In genomic region chr3:107884719-107885460, GRCh38 we compare ENCODE assay signal across 10 cellular contexts.
DNase-seq lines count a peak whose midpoint lies in the region; ATAC-seq and TF ChIP-seq lines count a peak whose summit lies in the region.
"Had no signal": no experiment of that assay in that cellular context is flagged by ENCODE, and none has a peak within 500 bp of the region (broad histone marks: within the 10 kb centered on the region; RNA-seq: fewer than 3 reads in every experiment).

No MANE protein-coding gene starts in this region.

- peak in 1 of 2 donors; percentile 47 for DNase-seq in heart right ventricle
- DNase-seq in Right ventricle myocardium inferior (ENCODE audit: missing footprints): no peak
- peak; percentile 27 for DNase-seq in SK-MEL-5 (ENCODE audit: low read depth, low spot score)
- DNase-seq in fibroblast of villous mesenchyme (ENCODE audit: low read depth): peak; percentile 49
- DNase-seq in OCI-M2 (lab: John Stamatoyannopoulos, UW; ENCODE audit: unreplicated experiment): no peak
- no peak for DNase-seq in SK-N-DZ (ENCODE audit: low spot score)
- no peak for DNase-seq in activated CD4-positive, alpha-beta T cell treated with anti-CD3 and anti-CD28 coated beads for 4 hours
- DNase-seq: stimulated activated naive CD4-positive, alpha-beta T cell treated with Interleukin-2 at 50 U/mL for 16 hours had no signal

- H3K4me3 ChIP-seq in heart right ventricle (no peak overlapping the region), fibroblast of villous mesenchyme (ENCODE audit: low read depth, low read length) (no peak overlapping the region)
- H3K4me3 ChIP-seq: skin epidermis had no signal

- ATAC-seq in heart right ventricle (peak in 6 of 8 donors; percentile 38 to 83 (median 73)), Right ventricle myocardium inferior (no peak), esophagus mucosa (no peak)

- 41 to 44% methylated on average over 2 of the region's 2 CpGs for WGBS in heart right ventricle, 2 donors

- H3K9me3 ChIP-seq in heart right ventricle: peaks cover 0 to 7% (median 0%) of the 10 kb centered on the region in 11 donors

- in situ Hi-C loops in SK-MEL-5 (cut with HindIII; ENCODE audit: low pct_unique_long_range_greater_than_20kb, low sequenced_read_pairs): no loop called here

- H3K27ac ChIP-seq in heart right ventricle: no peak overlapping the region
- H3K27ac ChIP-seq: skin epidermis had no signal

- intact Hi-C loops in heart right ventricle (cut with DNase I) (no loop called here), Right ventricle myocardium inferior (cut with DNase I) (no loop called here)

- H3K27me3 ChIP-seq in heart right ventricle: no peaks in the 10 kb centered on the region

- H3K4me1 ChIP-seq in heart right ventricle: no peaks in the 10 kb centered on the region

- TF ChIP-seq CTCF in heart right ventricle (IDR thresholded peaks at IDR 0.05) (no peak), fibroblast of villous mesenchyme (IDR thresholded peaks at IDR 0.05; ENCODE audit: insufficient read depth, low read depth, low read length) (peak; percentile 18)

- no peaks in the 10 kb centered on the region for H3K36me3 ChIP-seq in heart right ventricle

Comparison
In these comparisons a context has a peak if more than half of its experiments do, and no peak if none do; other contexts are left out.
1. ATAC-seq: peak in heart right ventricle (6 of 8); none in Right ventricle myocardium inferior (single experiment) and esophagus mucosa (single experiment).
2. DNase-seq: peak in SK-MEL-5 (single experiment) and fibroblast of villous mesenchyme (single experiment); none in Right ventricle myocardium inferior (single experiment), OCI-M2 (single experiment), SK-N-DZ (single experiment) and activated CD4-positive, alpha-beta T cell treated with anti-CD3 and anti-CD28 coated beads for 4 hours (0 of 2).